Comparison of ENCODE assay signal across 9 cellular contexts in genomic region chr17:82370471-82371332, GRCh38. TPM values are rescaled to one million over a fixed set of nuclear protein-coding genes. Genes with fewer than 3 reads are reported as not detected.
DNase-seq lines count a peak whose midpoint lies in the region; ATAC-seq and TF ChIP-seq lines count a peak whose summit lies in the region.
"Had no signal": no experiment of that assay in that cellular context is flagged by ENCODE, and none has a peak within 500 bp of the region (broad histone marks: within the 10 kb centered on the region; RNA-seq: fewer than 3 reads in every experiment).

No MANE protein-coding gene starts in this region.

- peaks cover 22% of the 10 kb centered on the region for H3F3A ChIP-seq in neural progenitor cell (ENCODE audit: low read depth)

- peaks cover 10% of the 10 kb centered on the region for H3K4me1 Mint-ChIP-seq in CD4-positive, alpha-beta T cell (ENCODE audit: low read depth)
- peaks cover 37% of the 10 kb centered on the region for H3K4me1 Mint-ChIP-seq in neural progenitor cell

- peaks cover 37% of the 10 kb centered on the region for H3K27me3 ChIP-seq in CD4-positive, alpha-beta T cell (ENCODE audit: control insufficient read depth, insufficient read depth, low read length)
- H3K27me3 ChIP-seq in KMS-11 (ENCODE audit: insufficient read depth, low read depth): no peaks in the 10 kb centered on the region
- H3K27me3 ChIP-seq in dorsolateral prefrontal cortex: peaks cover 0 to 94% (median 64%) of the 10 kb centered on the region in 45 donors
- peaks cover 47% of the 10 kb centered on the region for H3K27me3 ChIP-seq in neural progenitor cell

- CTCF ChIA-PET in CD4-positive, alpha-beta T cell (lab: Charles Lee): interaction anchor here (1.0 kb wide), 1 partner anchor 333 kb away, joined by 3 read pairs; the partner anchor contains the start of gene DCXR

- no peak overlapping the region for H3K4me3 ChIP-seq in KMS-11 (IDR thresholded peaks at IDR 0.05; ENCODE audit: insufficient read depth, low read depth, low read length)
- peak overlapping the region in 56 of 59 donors; percentile 2 to 63 (median 40) for H3K4me3 ChIP-seq in dorsolateral prefrontal cortex
- H3K4me3 ChIP-seq in neural progenitor cell: peak overlapping the region; percentile 48

- H3K27me3 Mint-ChIP-seq in CD4-positive, alpha-beta T cell: peaks cover 47% of the 10 kb centered on the region
- peaks cover 6% of the 10 kb centered on the region for H3K27me3 Mint-ChIP-seq in neural progenitor cell (ENCODE audit: insufficient read depth, low read depth)

- H3K9me3 Mint-ChIP-seq in CD4-positive, alpha-beta T cell: no peaks in the 10 kb centered on the region
- H3K9me3 Mint-ChIP-seq in neural progenitor cell: peaks cover 3% of the 10 kb centered on the region

- H3K4me1 ChIP-seq in KMS-11 (ENCODE audit: low read depth, poor library complexity, severe bottlenecking) (peaks cover 46% of the 10 kb centered on the region), neural progenitor cell (peaks cover 21% of the 10 kb centered on the region)

- H3K4me3 Mint-ChIP-seq in CD4-positive, alpha-beta T cell: peak overlapping the region; percentile 23
- H3K4me3 Mint-ChIP-seq in neural progenitor cell: peak overlapping the region; percentile 71

- H3K79me2 ChIP-seq in KMS-11 (ENCODE audit: insufficient read depth, low read depth) (no peaks in the 10 kb centered on the region), neural progenitor cell (ENCODE audit: low read depth) (no peaks in the 10 kb centered on the region)

- H3K27ac ChIP-seq in CD4-positive, alpha-beta T cell (ENCODE audit: low read depth, low read length): no peak overlapping the region
- peak overlapping the region; percentile 83 for H3K27ac ChIP-seq in KMS-11
- H3K27ac ChIP-seq in dorsolateral prefrontal cortex: peak overlapping the region in 1 of 59 donors; percentile 10
- H3K27ac ChIP-seq in neural progenitor cell: no peak overlapping the region
- H3K27ac ChIP-seq: cardiac muscle cell had no signal

- DNase-seq in CD4-positive, alpha-beta T cell: no peak
- DNase-seq in dorsolateral prefrontal cortex (no peak), neural progenitor cell (ENCODE audit: low spot score) (no peak), NCI-H1436 treated with DMSO at 0.1 percent for 48 hours (lab: John Stamatoyannopoulos, UW) (no peak), COR-L47 (lab: John Stamatoyannopoulos, UW) (no peak)

- no peaks in the 10 kb centered on the region for H3K36me3 Mint-ChIP-seq in CD4-positive, alpha-beta T cell (ENCODE audit: low read depth)
- H3K36me3 Mint-ChIP-seq in neural progenitor cell: no peaks in the 10 kb centered on the region

- no peak overlapping the region for H3K27ac Mint-ChIP-seq in CD4-positive, alpha-beta T cell
- H3K27ac Mint-ChIP-seq in neural progenitor cell: no peak overlapping the region

- peak overlapping the region; percentile 100 for H2AFZ ChIP-seq in KMS-11 (ENCODE audit: low read depth)
- H2AFZ ChIP-seq in neural progenitor cell (replicated peaks): peak overlapping the region; percentile 65

- peak overlapping the region; percentile 99 for H3K4me2 ChIP-seq in KMS-11
- H3K4me2 ChIP-seq in neural progenitor cell: peak overlapping the region; percentile 94

- no peak for TF ChIP-seq CTCF in CD4-positive, alpha-beta T cell (IDR thresholded peaks at IDR 0.05)
- TF ChIP-seq CTCF in KMS-11 (conservative IDR thresholded peaks at IDR 0.05; ENCODE audit: low read depth, low read length): no peak
- no peak for TF ChIP-seq CTCF in dorsolateral prefrontal cortex (IDR thresholded peaks at IDR 0.05 in 54 of 56, conservative IDR thresholded peaks at IDR 0.05 in 2 of 56; ENCODE audit: low read depth in 1 of 56, partially characterized antibody in 56 of 56)
- TF ChIP-seq CTCF in neural progenitor cell (IDR thresholded peaks at IDR 0.05): no peak

- intact Hi-C loops in CD4-positive, alpha-beta T cell (cut with DNase I, micrococcal nuclease): no loop called here
- intact Hi-C loops in dorsolateral prefrontal cortex (cut with DNase I): no loop called here

- H3K9ac ChIP-seq in KMS-11 (peak overlapping the region; percentile 71), neural progenitor cell (no peak overlapping the region)

- ATAC-seq in CD4-positive, alpha-beta T cell (ENCODE audit: poor library complexity): no peak
- ATAC-seq in GM21529 (IDR thresholded peaks at IDR 0.05; ENCODE audit: unreplicated experiment) (no peak), HG03521 (IDR thresholded peaks at IDR 0.05; ENCODE audit: unreplicated experiment) (no peak)

- POLR2A ChIA-PET in CD4-positive, alpha-beta T cell (lab: Charles Lee): no interaction called here

- no peaks in the 10 kb centered on the region for H3K9me3 ChIP-seq in CD4-positive, alpha-beta T cell (ENCODE audit: control insufficient read depth, low read length)
- H3K9me3 ChIP-seq in neural progenitor cell (ENCODE audit: low read depth): no peaks in the 10 kb centered on the region

- H4K20me1 ChIP-seq in KMS-11 (ENCODE audit: insufficient read depth): no peaks in the 10 kb centered on the region
- H4K20me1 ChIP-seq in neural progenitor cell (ENCODE audit: low read depth): no peaks in the 10 kb centered on the region

- H3K36me3 ChIP-seq in KMS-11 (ENCODE audit: insufficient read depth) (no peaks in the 10 kb centered on the region), neural progenitor cell (no peaks in the 10 kb centered on the region)
- H3K36me3 ChIP-seq: cardiac muscle cell had no signal

RNA-seq across cellular contexts. Expression of gene UTS2R, which starts 0.9 kb away (rescaled TPM):
- not detected for total RNA-seq in CD4-positive, alpha-beta T cell
- 1 to 10 TPM in 89 of 120 experiments, under 1 TPM in 26, not detected in 5; 0.43 to 6.8 (median 1.6) TPM for total RNA-seq in dorsolateral prefrontal cortex
- total RNA-seq in neural progenitor cell (ENCODE audit: low replicate concordance): 0.46 TPM in 1 of 2 replicates, not detected in the other

RNA-seq across cellular contexts. Expression of gene TEX19, which starts 11.7 kb away (rescaled TPM):
- not detected for total RNA-seq in CD4-positive, alpha-beta T cell
- total RNA-seq in dorsolateral prefrontal cortex (not detected), neural progenitor cell (ENCODE audit: low replicate concordance) (0.19 TPM in 1 of 2 replicates, not detected in the other)

RNA-seq across cellular contexts. Expression of gene SECTM1, which starts 37.1 kb away (rescaled TPM):
- 1 to 10 TPM; 2.1 to 3.1 TPM for total RNA-seq in CD4-positive, alpha-beta T cell
- total RNA-seq in dorsolateral prefrontal cortex (10 to 100 TPM in 3 of 120 experiments, 1 to 10 TPM in 85, under 1 TPM in 30, not detected in 2; 0.33 to 16.8 (median 1.9) TPM), neural progenitor cell (ENCODE audit: low replicate concordance) (0.12 TPM in 1 of 2 replicates, not detected in the other)
- total RNA-seq: cardiac muscle cell had no signal

RNA-seq across cellular contexts. Expression of gene HEXD, which starts 47.4 kb away (rescaled TPM):
- 10 to 100 TPM; 27.8 to 31.2 TPM for total RNA-seq in CD4-positive, alpha-beta T cell
- total RNA-seq in dorsolateral prefrontal cortex (10 to 100 TPM; 15.3 to 59.1 (median 29.4) TPM), neural progenitor cell (ENCODE audit: low replicate concordance) (22.3 and 41.8 TPM in 2 replicates)

RNA-seq across cellular contexts. Expression of gene OGFOD3, which starts 47.7 kb away (rescaled TPM):
- total RNA-seq in CD4-positive, alpha-beta T cell: 10 to 100 TPM; 12.9 to 13.7 TPM
- total RNA-seq in dorsolateral prefrontal cortex: 10 to 100 TPM; 20.4 to 48.6 (median 30.7) TPM
- 26.8 and 34.2 TPM in 2 replicates for total RNA-seq in neural progenitor cell (ENCODE audit: low replicate concordance)
